ENCODE assay signal across 1 cellular context in genomic region chr4:156981262-156981661, GRCh38.
TF ChIP-seq lines count a peak whose summit lies in the region.

No MANE protein-coding gene starts in this region.

TF ChIP-seq in IMR-90, 13 proteins besides CTCF, POLR2A, EP300 and RAD21:
- TF ChIP-seq ELK1 (IDR thresholded peaks at IDR 0.05; ENCODE audit: borderline replicate concordance, low read depth, low read length) (no peak), USF2 (IDR thresholded peaks at IDR 0.05; ENCODE audit: low read depth, low read length) (no peak), RFX5 (IDR thresholded peaks at IDR 0.05; ENCODE audit: low read depth, low read length) (no peak), MXI1 (IDR thresholded peaks at IDR 0.05; ENCODE audit: borderline replicate concordance, low read depth, low read length) (no peak), NFE2L2 (IDR thresholded peaks at IDR 0.05; ENCODE audit: low read depth, low read length) (no peak), CEBPB (IDR thresholded peaks at IDR 0.05; ENCODE audit: low read depth, low read length) (no peak), SMC3 (IDR thresholded peaks at IDR 0.05; ENCODE audit: low read depth, low read length) (no peak), RCOR1 (IDR thresholded peaks at IDR 0.05; ENCODE audit: insufficient replicate concordance, low read length) (no peak), MAFK (IDR thresholded peaks at IDR 0.05; ENCODE audit: low read depth, low read length) (no peak), MAZ (IDR thresholded peaks at IDR 0.05; ENCODE audit: borderline replicate concordance, low read depth, low read length) (no peak), CHD1 (IDR thresholded peaks at IDR 0.05; ENCODE audit: low read depth, low read length) (no peak), FOS (IDR thresholded peaks at IDR 0.05; ENCODE audit: low read depth, low read length) (no peak), BHLHE40 (IDR thresholded peaks at IDR 0.05; ENCODE audit: low read depth, low read length) (no peak)
TF ChIP-seq in IMR-90: peak in this region for 0.
